ENCODE assay signal across 1 cellular context in the genomic region with DNA sequence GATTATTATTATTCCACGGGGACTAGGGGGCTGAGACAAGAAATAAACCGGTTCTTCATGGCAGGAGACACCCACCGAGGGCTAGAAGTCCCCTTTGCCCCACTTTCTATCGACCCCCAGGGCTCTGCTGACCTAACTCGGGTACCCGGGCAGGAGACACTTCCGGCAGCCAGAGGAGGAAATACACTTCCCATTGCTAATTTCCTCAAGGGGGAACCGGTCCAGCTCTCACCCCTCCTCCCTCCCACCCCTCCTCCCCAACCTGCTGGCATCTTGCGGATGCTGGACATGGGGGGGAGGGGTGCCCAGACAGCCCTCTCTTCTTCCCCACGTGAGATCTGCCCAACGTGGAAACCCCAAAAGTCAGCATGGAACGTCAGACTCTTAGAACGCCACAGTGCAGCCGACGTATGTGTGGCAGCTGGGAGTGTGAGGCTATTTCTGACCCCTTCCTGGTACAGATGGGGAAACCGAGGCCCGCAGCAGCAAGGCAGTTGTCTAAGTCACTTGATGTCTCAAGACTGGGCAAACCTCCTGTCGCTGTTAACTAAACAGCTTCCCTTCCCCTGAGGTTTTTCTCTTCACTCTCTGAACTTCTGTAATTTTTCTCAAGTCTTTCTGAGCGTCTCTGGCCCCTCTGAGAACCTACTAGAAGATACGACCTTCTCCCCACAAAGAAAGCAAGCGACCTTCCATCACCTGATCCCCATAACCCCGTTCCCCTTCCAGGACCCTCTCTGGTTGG.
TF ChIP-seq lines count a peak whose summit lies in the region.

No MANE protein-coding gene starts in this region.

TF ChIP-seq in A549, 52 proteins besides CTCF, POLR2A, EP300 and RAD21:
- no peak for TF ChIP-seq MYC (IDR thresholded peaks at IDR 0.05; ENCODE audit: borderline replicate concordance, low read length)
- no peak for TF ChIP-seq MAFK (IDR thresholded peaks at IDR 0.05; ENCODE audit: partially characterized antibody)
- TF ChIP-seq, protein P1, sequence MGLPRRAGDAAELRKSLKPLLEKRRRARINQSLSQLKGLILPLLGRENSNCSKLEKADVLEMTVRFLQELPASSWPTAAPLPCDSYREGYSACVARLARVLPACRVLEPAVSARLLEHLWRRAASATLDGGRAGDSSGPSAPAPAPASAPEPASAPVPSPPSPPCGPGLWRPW (IDR thresholded peaks at IDR 0.05): no peak
- TF ChIP-seq, protein P2, sequence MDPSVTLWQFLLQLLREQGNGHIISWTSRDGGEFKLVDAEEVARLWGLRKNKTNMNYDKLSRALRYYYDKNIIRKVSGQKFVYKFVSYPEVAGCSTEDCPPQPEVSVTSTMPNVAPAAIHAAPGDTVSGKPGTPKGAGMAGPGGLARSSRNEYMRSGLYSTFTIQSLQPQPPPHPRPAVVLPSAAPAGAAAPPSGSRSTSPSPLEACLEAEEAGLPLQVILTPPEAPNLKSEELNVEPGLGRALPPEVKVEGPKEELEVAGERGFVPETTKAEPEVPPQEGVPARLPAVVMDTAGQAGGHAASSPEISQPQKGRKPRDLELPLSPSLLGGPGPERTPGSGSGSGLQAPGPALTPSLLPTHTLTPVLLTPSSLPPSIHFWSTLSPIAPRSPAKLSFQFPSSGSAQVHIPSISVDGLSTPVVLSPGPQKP (IDR thresholded peaks at IDR 0.05; ENCODE audit: low read depth, low read length): no peak
- TF ChIP-seq, protein P3, sequence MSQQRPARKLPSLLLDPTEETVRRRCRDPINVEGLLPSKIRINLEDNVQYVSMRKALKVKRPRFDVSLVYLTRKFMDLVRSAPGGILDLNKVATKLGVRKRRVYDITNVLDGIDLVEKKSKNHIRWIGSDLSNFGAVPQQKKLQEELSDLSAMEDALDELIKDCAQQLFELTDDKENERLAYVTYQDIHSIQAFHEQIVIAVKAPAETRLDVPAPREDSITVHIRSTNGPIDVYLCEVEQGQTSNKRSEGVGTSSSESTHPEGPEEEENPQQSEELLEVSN (IDR thresholded peaks at IDR 0.05; ENCODE audit: borderline replicate concordance, low read depth): no peak
- TF ChIP-seq JUNB (IDR thresholded peaks at IDR 0.05): no peak
- TF ChIP-seq KDM1A (IDR thresholded peaks at IDR 0.05; ENCODE audit: low read depth): no peak
- TF ChIP-seq HEYL (CRISPR knock-in tag; IDR thresholded peaks at IDR 0.05): no peak
- no peak for TF ChIP-seq JUN (IDR thresholded peaks at IDR 0.05)
- TF ChIP-seq NPAS2 (CRISPR knock-in tag; IDR thresholded peaks at IDR 0.05; ENCODE audit: borderline replicate concordance): no peak
- no peak for TF ChIP-seq HOXB5 (CRISPR knock-in tag; IDR thresholded peaks at IDR 0.05)
- TF ChIP-seq HDAC2 (IDR thresholded peaks at IDR 0.05): no peak
- no peak for TF ChIP-seq CHD2 (IDR thresholded peaks at IDR 0.05; ENCODE audit: low read length, partially characterized antibody)
- TF ChIP-seq, protein P4, sequence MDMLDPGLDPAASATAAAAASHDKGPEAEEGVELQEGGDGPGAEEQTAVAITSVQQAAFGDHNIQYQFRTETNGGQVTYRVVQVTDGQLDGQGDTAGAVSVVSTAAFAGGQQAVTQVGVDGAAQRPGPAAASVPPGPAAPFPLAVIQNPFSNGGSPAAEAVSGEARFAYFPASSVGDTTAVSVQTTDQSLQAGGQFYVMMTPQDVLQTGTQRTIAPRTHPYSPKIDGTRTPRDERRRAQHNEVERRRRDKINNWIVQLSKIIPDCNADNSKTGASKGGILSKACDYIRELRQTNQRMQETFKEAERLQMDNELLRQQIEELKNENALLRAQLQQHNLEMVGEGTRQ (IDR thresholded peaks at IDR 0.05): no peak
- no peak for TF ChIP-seq ZSCAN20 (CRISPR knock-in tag; IDR thresholded peaks at IDR 0.05)
